ENCODE assay signal across 18 cellular contexts in the genomic region with DNA sequence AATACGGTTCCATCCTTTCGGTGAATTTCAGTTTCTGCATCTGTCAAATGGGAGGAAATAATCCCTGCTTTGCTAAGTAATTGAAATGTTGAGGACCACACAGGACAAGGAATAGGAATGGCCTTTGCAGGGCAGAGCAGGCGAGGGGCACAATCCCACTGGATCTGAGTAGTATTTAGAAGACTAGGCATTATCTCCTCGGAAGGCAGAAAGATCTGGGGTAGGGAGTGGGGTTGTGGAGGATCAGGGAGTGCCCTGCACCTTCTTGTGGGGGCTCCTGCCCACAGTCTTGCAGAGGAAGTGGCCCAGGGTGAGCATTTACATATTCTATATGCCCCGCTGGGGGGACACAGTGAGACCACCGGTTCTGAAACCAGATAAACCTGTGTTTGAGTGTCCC.
DNase-seq lines count a peak whose midpoint lies in the region; ATAC-seq and TF ChIP-seq lines count a peak whose summit lies in the region.
"Had no signal": no experiment of that assay in that cellular context is flagged by ENCODE, and none has a peak within 500 bp of the region (broad histone marks: within the 10 kb centered on the region; RNA-seq: fewer than 3 reads in every experiment).

No MANE protein-coding gene starts in this region.

- no peaks in the 10 kb centered on the region for H3K36me3 ChIP-seq in mesenchymal stem cell (ENCODE audit: control insufficient read depth in 1 of 2, insufficient read depth in 2 of 2, low read depth in 1 of 2, low read length in 2 of 2)
- H3K36me3 ChIP-seq: BLaER1 had no signal

- ATAC-seq in effector memory CD8-positive, alpha-beta T cell (replicated peaks): no peak
- no peak for ATAC-seq in GM21447 (IDR thresholded peaks at IDR 0.05; ENCODE audit: unreplicated experiment)
- ATAC-seq: HCT116 had no signal

- H3K18ac ChIP-seq in mesenchymal stem cell (ENCODE audit: low read depth in 1 of 2, low read length in 2 of 2): no peak overlapping the region

- H3K4me3 Mint-ChIP-seq in type B pancreatic cell: no peak overlapping the region
- no peak overlapping the region for H3K4me3 Mint-ChIP-seq in effector memory CD8-positive, alpha-beta T cell
- H3K4me3 Mint-ChIP-seq: CD8-positive, alpha-beta memory T cell had no signal

- CTCF ChIA-PET in RWPE1 (lab: Yijun Ruan, JAX): no interaction called here

- no peaks in the 10 kb centered on the region for H3K79me1 ChIP-seq in mesenchymal stem cell (replicated peaks; ENCODE audit: low read length, poor library complexity, severe bottlenecking)

- H3K4me2 ChIP-seq in mesenchymal stem cell (ENCODE audit: low read length, poor library complexity, severe bottlenecking): no peak overlapping the region
- H3K4me2 ChIP-seq: BLaER1 had no signal

- no peaks in the 10 kb centered on the region for H3K9me3 Mint-ChIP-seq in type B pancreatic cell
- H3K9me3 Mint-ChIP-seq in effector memory CD8-positive, alpha-beta T cell: no peaks in the 10 kb centered on the region
- H3K9me3 Mint-ChIP-seq: CD8-positive, alpha-beta memory T cell had no signal

- DNase-seq in RWPE1 (ENCODE audit: low spot score) (no peak), dorsolateral prefrontal cortex (no peak), mesenchymal stem cell (no peak), type B pancreatic cell (ENCODE audit: extremely low spot score, unreplicated experiment) (peak; percentile 25), NCI-H748 treated with DMSO at 0.1 percent for 48 hours (lab: John Stamatoyannopoulos, UW) (no peak)
- DNase-seq in effector memory CD8-positive, alpha-beta T cell: no peak
- DNase-seq: CD8-positive, alpha-beta memory T cell; DMS 273 treated with DMSO at 0.1 percent for 48 hours; EL; KBM-7; NCI-H1048; NCI-H146; NCI-H2081 treated with DMSO at 0.1 percent for 48 hours; NCI-H345; PC-3 had no signal

- no peak overlapping the region for H3K23ac ChIP-seq in mesenchymal stem cell (ENCODE audit: low read length in 2 of 2)

- H3K9ac ChIP-seq in mesenchymal stem cell (ENCODE audit: low read length): no peak overlapping the region
- H3K9ac ChIP-seq: BLaER1 had no signal

- 73% methylated on average over 6 of the region's 6 CpGs for WGBS in mesenchymal stem cell

- no peak overlapping the region for H2BK15ac ChIP-seq in mesenchymal stem cell (ENCODE audit: low read depth, poor library complexity, severe bottlenecking)

- no peak overlapping the region for H2BK5ac ChIP-seq in mesenchymal stem cell (ENCODE audit: low read depth, low read length, poor library complexity, severe bottlenecking)

- no peak overlapping the region for H4K91ac ChIP-seq in mesenchymal stem cell (ENCODE audit: low read length)

- H2AK5ac ChIP-seq in mesenchymal stem cell (ENCODE audit: low read length, severe bottlenecking): peak overlapping the region; percentile 5

- no peaks in the 10 kb centered on the region for H3K9me3 ChIP-seq in mesenchymal stem cell (ENCODE audit: control insufficient read depth, low read length)
- H3K9me3 ChIP-seq: BLaER1 had no signal

- no peak overlapping the region for H3K4ac ChIP-seq in mesenchymal stem cell (ENCODE audit: low read depth in 1 of 2, low read length in 2 of 2)

- H3K36me3 Mint-ChIP-seq in type B pancreatic cell: no peaks in the 10 kb centered on the region
- H3K36me3 Mint-ChIP-seq in effector memory CD8-positive, alpha-beta T cell (ENCODE audit: insufficient read depth): no peaks in the 10 kb centered on the region
- H3K36me3 Mint-ChIP-seq: CD8-positive, alpha-beta memory T cell had no signal

- H3K4me3 ChIP-seq in dorsolateral prefrontal cortex: peak overlapping the region in 27 of 59 donors; percentile 1 to 55 (median 32)
- H3K4me3 ChIP-seq in mesenchymal stem cell (ENCODE audit: insufficient read depth in 1 of 2, low read depth in 1 of 2, low read length in 2 of 2): no peak overlapping the region
- H3K4me3 ChIP-seq: BLaER1 had no signal

- H3K27me3 ChIP-seq in dorsolateral prefrontal cortex (no peaks in the 10 kb centered on the region), mesenchymal stem cell (ENCODE audit: control insufficient read depth in 1 of 2, insufficient read depth in 1 of 2, low read length in 2 of 2) (no peaks in the 10 kb centered on the region)
- H3K27me3 ChIP-seq: BLaER1 had no signal

- POLR2A ChIA-PET in RWPE1 (lab: Yijun Ruan, JAX; ENCODE audit: low non-redundant PET): no interaction called here

- no peak overlapping the region for H2AFZ ChIP-seq in mesenchymal stem cell (ENCODE audit: low read depth, low read length)

- peaks cover 44% of the 10 kb centered on the region for H3K27me3 Mint-ChIP-seq in type B pancreatic cell
- peaks cover 47 to 85% of the 10 kb centered on the region in 2 donors for H3K27me3 Mint-ChIP-seq in effector memory CD8-positive, alpha-beta T cell

- no peak overlapping the region for H3K27ac Mint-ChIP-seq in type B pancreatic cell
- H3K27ac Mint-ChIP-seq in effector memory CD8-positive, alpha-beta T cell: no peak overlapping the region
- H3K27ac Mint-ChIP-seq: CD8-positive, alpha-beta memory T cell had no signal

- H2BK12ac ChIP-seq in mesenchymal stem cell (ENCODE audit: low read length in 2 of 2): no peak overlapping the region

- no peak overlapping the region for H4K8ac ChIP-seq in mesenchymal stem cell (ENCODE audit: low read length)

- no peak overlapping the region for H3K14ac ChIP-seq in mesenchymal stem cell (ENCODE audit: low read length in 2 of 2)

- H3K4me1 Mint-ChIP-seq in type B pancreatic cell (ENCODE audit: unreplicated experiment): peaks cover 12% of the 10 kb centered on the region
- no peaks in the 10 kb centered on the region for H3K4me1 Mint-ChIP-seq in effector memory CD8-positive, alpha-beta T cell (ENCODE audit: low read depth in 2 of 2)

- peaks cover 22% of the 10 kb centered on the region for H3K4me1 ChIP-seq in mesenchymal stem cell (ENCODE audit: control insufficient read depth, insufficient read depth, low read depth, low read length)

- H2BK120ac ChIP-seq in mesenchymal stem cell (ENCODE audit: low read depth, low read length): no peak overlapping the region

- H3K27ac ChIP-seq in RWPE1: peak overlapping the region; percentile 10; the same call in 1 of the 2 replicates
- H3K27ac ChIP-seq in dorsolateral prefrontal cortex: peak overlapping the region in 52 of 59 donors; percentile 2 to 99 (median 90)
- H3K27ac ChIP-seq in mesenchymal stem cell (ENCODE audit: low read length, poor library complexity, severe bottlenecking): no peak overlapping the region
- H3K27ac ChIP-seq: BLaER1 had no signal

- TF ChIP-seq CTCF in RWPE1 (conservative IDR thresholded peaks at IDR 0.05; ENCODE audit: low read depth): no peak
- no peak for TF ChIP-seq CTCF in dorsolateral prefrontal cortex (IDR thresholded peaks at IDR 0.05 in 54 of 56, conservative IDR thresholded peaks at IDR 0.05 in 2 of 56; ENCODE audit: low read depth in 1 of 56, partially characterized antibody in 56 of 56)
- no peak for TF ChIP-seq CTCF in type B pancreatic cell (conservative IDR thresholded peaks at IDR 0.05)

- intact Hi-C loops in dorsolateral prefrontal cortex (cut with DNase I): loop anchor here (10.0 kb wide), 1 partner anchor 297 kb away; a partner anchor contains a TSS
